In genomic region chrX:151183233-151183632, GRCh38 we compare ENCODE assay signal across 35 cellular contexts. TPM values are rescaled to one million over a fixed set of nuclear protein-coding genes. Genes with fewer than 3 reads are reported as not detected.
"Had no signal": no experiment of that assay in that cellular context is flagged by ENCODE, and none has a peak within 500 bp of the region (broad histone marks: within the 10 kb centered on the region; RNA-seq: fewer than 3 reads in every experiment).

No MANE protein-coding gene starts in this region.

- H3K27me3 ChIP-seq: ascending aorta had no signal

- DNase-seq: activated CD4-positive, alpha-beta T cell treated with anti-CD3 and anti-CD28 coated beads, Interleukin-2, amount 10 ng/mL, durations not matched to agents 24 days and 14 days; activated CD4-positive, alpha-beta T cell treated with anti-CD3 and anti-CD28 coated beads, Interleukin-2, amount 50 U/mL, for 4 hours; activated CD8-positive, alpha-beta T cell treated with anti-CD3 and anti-CD28 coated beads for 36 hours; activated effector memory CD4-positive, alpha-beta T cell treated with anti-CD3 and anti-CD28 coated beads, Interleukin-2, amount 50 U/mL, for 16 hours; activated naive CD4-positive, alpha-beta T cell; activated naive CD8-positive, alpha-beta T cell treated with anti-CD3 and anti-CD28 coated beads, Interleukin-2, amount 10 ng/mL, durations not matched to agents 7 days and 5 days; activated T-cell treated with anti-CD3 and anti-CD28 coated beads, Interleukin-2, amount 50 U/mL, for 1 hour; activated T-cell treated with anti-CD3 and anti-CD28 coated beads, Interleukin-2, amount 50 U/mL, for 72 hours; amygdala; NCI-H1092 treated with DMSO at 0.1 percent for 48 hours; NCI-H1417; NCI-H146; NCI-H187; NCI-H2029 treated with DMSO at 0.1 percent for 48 hours; NCI-H2107; NCI-H2171; NCI-H510A; NCI-H526; NCI-H748 treated with DMSO at 0.1 percent for 48 hours; NK-92 treated with Interleukin-12 subunit alpha and Interleukin-12 subunit beta, amount 100 ng/mL, for 24 hours; PC-3; SIG-M5; SW 1271; T1000; WERI-Rb-1 had no signal

- H3K27ac ChIP-seq: ascending aorta, cardiac muscle cell, RWPE1, WERI-Rb-1 had no signal

- H3K4me1 ChIP-seq: ascending aorta had no signal

- H3K4me3 ChIP-seq: ascending aorta, cardiac muscle cell had no signal

- H3K36me3 ChIP-seq: ascending aorta, cardiac muscle cell, WERI-Rb-1 had no signal

- ATAC-seq: activated CD8-positive, alpha-beta T cell treated with anti-CD3 and anti-CD28 coated beads for 36 hours; activated T-cell treated with anti-CD3 and anti-CD28 coated beads, Interleukin-2, amount 50 U/mL, for 72 hours; activated T-helper 17 cell treated with anti-CD3 and anti-CD28 coated beads, Interleukin-2, amount 50 U/mL, for 72 hours; PC-3; Right ventricle myocardium inferior had no signal

- FAIRE-seq: RCC 7860 had no signal

- H3K9me3 ChIP-seq: ascending aorta had no signal

RNA-seq across cellular contexts. Expression of gene GPR50, which starts 6.8 kb away (rescaled TPM):
- total RNA-seq: activated CD4-positive, alpha-beta T cell treated with anti-CD3 and anti-CD28 coated beads, Interleukin-2, amount 10 ng/mL, durations not matched to agents 24 days and 14 days; activated CD8-positive, alpha-beta memory T cell treated with anti-CD3 and anti-CD28 coated beads for 36 hours; activated CD8-positive, alpha-beta T cell treated with anti-CD3 and anti-CD28 coated beads for 36 hours; activated naive CD8-positive, alpha-beta T cell treated with anti-CD3 and anti-CD28 coated beads, Interleukin-2, amount 10 ng/mL, durations not matched to agents 7 days and 5 days; activated T-cell treated with anti-CD3 and anti-CD28 coated beads, Interleukin-2, amount 50 U/mL, for 72 hours; activated T-helper 17 cell treated with anti-CD3 and anti-CD28 coated beads, Interleukin-2, amount 50 U/mL, for 72 hours; ascending aorta; cardiac muscle cell; M059J; PC-3; Right ventricle myocardium inferior; T-helper 1 cell treated with Interleukin-12 subunit alpha and Interleukin-12 subunit beta and Interleukin-4 antibody, amounts not matched to agents 30 ng/mL and 1 ng/mL, for 36 hours; T-helper 2 cell treated with Interferon-gamma antibody and Interleukin-4, amounts not matched to agents 100 ng/mL and 5 ng/mL, for 36 hours had no signal
